ENCODE assay signal across 5 cellular contexts in the genomic region with DNA sequence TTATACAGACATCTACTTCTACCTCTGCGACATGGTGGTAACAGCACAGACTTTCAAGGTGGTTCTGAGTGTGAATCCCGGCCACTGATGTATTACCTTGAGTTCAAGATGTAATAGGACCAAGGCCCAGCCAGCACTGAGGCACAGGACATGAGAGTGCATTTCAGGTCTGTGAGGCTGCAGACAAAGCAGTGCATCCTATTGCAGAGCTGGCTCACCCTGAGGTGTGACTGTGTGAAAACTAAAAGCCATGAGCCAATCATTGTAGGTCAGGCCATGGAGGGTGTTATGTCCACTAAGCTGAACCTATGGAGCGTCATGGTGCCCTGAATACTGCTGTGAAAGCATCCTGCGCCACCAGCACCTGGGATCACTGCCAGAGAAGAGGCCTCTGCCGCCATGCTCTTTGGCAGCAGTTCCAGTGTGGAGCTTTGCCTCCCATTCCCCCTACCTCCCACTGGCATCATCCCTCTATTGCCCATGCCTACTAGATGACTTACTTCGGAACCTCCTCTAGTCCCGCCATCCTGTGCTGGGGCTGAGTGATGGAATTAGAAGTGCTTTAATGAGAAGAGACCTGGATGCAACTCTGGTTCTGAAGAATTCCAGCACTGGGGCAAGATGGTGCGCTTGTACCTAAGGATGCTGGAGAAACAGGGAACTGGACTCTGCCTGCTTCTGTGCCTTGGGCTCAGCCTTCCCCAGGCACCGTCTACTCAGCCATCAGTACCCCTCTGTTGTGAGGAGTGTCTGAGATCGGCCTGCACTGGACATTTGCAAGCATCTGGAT.
"Had no signal": no experiment of that assay in that cellular context is flagged by ENCODE, and none has a peak within 500 bp of the region (broad histone marks: within the 10 kb centered on the region; RNA-seq: fewer than 3 reads in every experiment).

No MANE protein-coding gene starts in this region.

- H3K27ac ChIP-seq: GM23248 had no signal

- DNase-seq: GOT3, H7, HCEC 1CT, KBM-7 had no signal

- H2AFZ ChIP-seq: GM23248 had no signal

- H3K9ac ChIP-seq: GM23248 had no signal

- H3K4me3 ChIP-seq: GM23248 had no signal
